26 cellular contexts compared by ENCODE assay signal in the genomic region with DNA sequence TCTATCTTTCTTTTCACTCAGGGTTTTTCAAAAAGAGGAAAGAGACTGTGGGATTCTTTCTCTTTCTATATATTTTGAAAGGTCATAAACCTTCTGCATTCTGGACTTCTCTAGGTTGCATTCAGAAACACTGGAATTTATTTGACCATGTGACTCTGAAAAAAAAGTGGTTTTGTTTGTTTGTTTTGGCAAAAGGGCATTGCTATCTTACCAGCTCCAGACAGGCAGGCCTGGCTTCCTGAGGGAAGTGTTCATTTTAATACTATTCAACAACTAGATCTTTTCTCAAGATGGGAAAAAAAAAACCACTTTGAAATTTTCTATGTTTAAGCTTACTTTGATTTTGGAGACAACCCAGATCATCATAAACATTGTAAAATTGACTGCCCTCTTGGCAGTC.
"Had no signal": no experiment of that assay in that cellular context is flagged by ENCODE, and none has a peak within 500 bp of the region (broad histone marks: within the 10 kb centered on the region; RNA-seq: fewer than 3 reads in every experiment).

No MANE protein-coding gene starts in this region.

- H3K27me3 ChIP-seq: heart left ventricle, pancreas, sigmoid colon, suprapubic skin, tibial nerve had no signal

- H3K36me3 ChIP-seq: heart left ventricle, pancreas, prostate gland, sigmoid colon, suprapubic skin, tibial nerve had no signal

- H3K4me3 ChIP-seq: heart left ventricle, pancreas, prostate gland, sigmoid colon, suprapubic skin, tibial nerve had no signal

- DNase-seq: activated CD4-positive, alpha-beta T cell treated with anti-CD3 and anti-CD28 coated beads for 4 hours; activated CD4-positive, alpha-beta T cell treated with anti-CD3 and anti-CD28 coated beads, Interleukin-2, amount 50 U/mL, for 4 hours; activated effector memory CD4-positive, alpha-beta T cell treated with Interleukin-2 at 50 U/mL for 16 hours; activated naive CD4-positive, alpha-beta T cell treated with Interleukin-2 at 50 U/mL for 16 hours; activated T-cell treated with anti-CD3 and anti-CD28 coated beads for 4 hours; anterior cingulate cortex; dermis blood vessel endothelial cell; effector CD4-positive, alpha-beta T cell; heart left ventricle; hypothalamus; immature natural killer cell; kidney; left colon; midbrain; naive thymus-derived CD8-positive, alpha-beta T cell; nucleus accumbens; pancreas; sigmoid colon; stimulated activated CD4-positive, alpha-beta T cell treated with anti-CD3 and anti-CD28 coated beads, Interleukin-15, amount 100 ng/mL, for 24 hours; stimulated activated CD4-positive, alpha-beta T cell treated with anti-CD3 and anti-CD28 coated beads, Interleukin-2, amount 100 ng/mL, for 24 hours; stimulated activated naive CD4-positive, alpha-beta T cell; T-helper 1 cell had no signal

- H3K27ac ChIP-seq: epithelial cell of prostate, heart left ventricle, pancreas, prostate gland, sigmoid colon, suprapubic skin, tibial nerve had no signal

- ATAC-seq: left colon; naive thymus-derived CD8-positive, alpha-beta T cell; pancreas had no signal

- H3K4me1 ChIP-seq: pancreas, prostate gland, suprapubic skin, tibial nerve had no signal

- H3K9me3 ChIP-seq: pancreas, prostate gland, sigmoid colon, suprapubic skin, tibial nerve had no signal
